In genomic region chr10:86958109-86958830, GRCh38 we compare ENCODE assay signal across 8 cellular contexts. TPM values are rescaled to one million over a fixed set of nuclear protein-coding genes. Genes with fewer than 3 reads are reported as not detected.
DNase-seq lines count a peak whose midpoint lies in the region; ATAC-seq and TF ChIP-seq lines count a peak whose summit lies in the region.

SNCG (plus strand) TSS chr10:86958599; CDS start chr10:86958698, 99 bp downstream.

- peak within 1 kb of the TSS; percentile 48 for H3K27ac ChIP-seq in ACC112 (ENCODE audit: low read depth, low read length)
- peak within 1 kb of the TSS; percentile 47 to 69 for H3K27ac ChIP-seq in esophagus (ENCODE audit: low read depth in 2 of 2, low read length in 1 of 2)
- H3K27ac ChIP-seq in neural progenitor cell: no peak within 1 kb of the TSS

- H3K4me3 Mint-ChIP-seq in neural progenitor cell: no peak within 1 kb of the TSS

- H3K36me3 ChIP-seq in ACC112 (ENCODE audit: insufficient read depth, low read length) (no peaks in the 10 kb centered on the region), esophagus (ENCODE audit: control insufficient read depth in 2 of 2, insufficient read depth in 2 of 2, low read length in 1 of 2) (no peaks in the 10 kb centered on the region), neural progenitor cell (no peaks in the 10 kb centered on the region)

- H3K79me2 ChIP-seq in ACC112 (ENCODE audit: control insufficient read depth, insufficient read depth, low read length, unreplicated experiment) (no peaks in the 10 kb centered on the region), neural progenitor cell (ENCODE audit: low read depth) (no peaks in the 10 kb centered on the region)

- peaks cover 9% of the 10 kb centered on the region for H3K9me3 Mint-ChIP-seq in neural progenitor cell

- ATAC-seq in HG03108 (IDR thresholded peaks at IDR 0.05; ENCODE audit: unreplicated experiment) (no peak), HG02763 (IDR thresholded peaks at IDR 0.05; ENCODE audit: unreplicated experiment) (no peak)

- H3K4me1 ChIP-seq in ACC112 (ENCODE audit: control insufficient read depth, insufficient read depth, low read length, unreplicated experiment) (peaks cover 33% of the 10 kb centered on the region), esophagus (ENCODE audit: control insufficient read depth in 2 of 2, insufficient read depth in 2 of 2, low read length in 1 of 2) (peaks cover 7 to 31% of the 10 kb centered on the region in 2 donors), neural progenitor cell (peaks cover 33% of the 10 kb centered on the region)

- H3K9me3 ChIP-seq in esophagus (ENCODE audit: control insufficient read depth in 2 of 2, insufficient read depth in 1 of 2, low read depth in 1 of 2, low read length in 1 of 2) (no peaks in the 10 kb centered on the region), neural progenitor cell (ENCODE audit: low read depth) (peaks cover 1% of the 10 kb centered on the region)

- no peak within 1 kb of the TSS for H3K9ac ChIP-seq in neural progenitor cell

- no peak for TF ChIP-seq CTCF in neural progenitor cell (IDR thresholded peaks at IDR 0.05)
- no peak for TF ChIP-seq CTCF in GM10266 (IDR thresholded peaks at IDR 0.05; ENCODE audit: control insufficient read depth, insufficient read depth, low read depth, missing control alignments)

- H3K36me3 Mint-ChIP-seq in neural progenitor cell: no peaks in the 10 kb centered on the region

- WGBS in esophagus, 2 donors: 25 to 30% methylated on average over 19 to 21 of the region's 21 CpGs

- H3K27ac Mint-ChIP-seq in neural progenitor cell: peak within 1 kb of the TSS; percentile 91

- no peaks in the 10 kb centered on the region for H3F3A ChIP-seq in neural progenitor cell (ENCODE audit: low read depth)

- no peak within 1 kb of the TSS for H3K4me2 ChIP-seq in neural progenitor cell

- H3K27me3 Mint-ChIP-seq in neural progenitor cell (ENCODE audit: insufficient read depth, low read depth): peaks cover 6% of the 10 kb centered on the region

- H4K20me1 ChIP-seq in neural progenitor cell (ENCODE audit: low read depth): no peaks in the 10 kb centered on the region

- peaks cover 53% of the 10 kb centered on the region for H3K4me1 Mint-ChIP-seq in neural progenitor cell

- H3K4me3 ChIP-seq in ACC112 (ENCODE audit: low read depth, low read length): peak within 1 kb of the TSS; percentile 23; the same call in 1 of the 2 replicates
- peak within 1 kb of the TSS; percentile 21 to 35 for H3K4me3 ChIP-seq in esophagus (ENCODE audit: low read depth in 1 of 2, low read length in 2 of 2)
- H3K4me3 ChIP-seq in neural progenitor cell: no peak within 1 kb of the TSS

- no peak within 1 kb of the TSS for H2AFZ ChIP-seq in ACC112 (ENCODE audit: low read length, unreplicated experiment)
- peak within 1 kb of the TSS; percentile 47 for H2AFZ ChIP-seq in neural progenitor cell (replicated peaks)

- H3K27me3 ChIP-seq in ACC112 (ENCODE audit: insufficient read depth, low read length) (no peaks in the 10 kb centered on the region), esophagus (ENCODE audit: control insufficient read depth in 1 of 2, insufficient read depth in 2 of 2, low read length in 2 of 2) (no peaks in the 10 kb centered on the region), neural progenitor cell (no peaks in the 10 kb centered on the region)

- peak; percentile 64 for DNase-seq in NCI-H510A (lab: John Stamatoyannopoulos, UW)
- DNase-seq in neural progenitor cell (ENCODE audit: low spot score): no peak
- no peak for DNase-seq in GM10266 (ENCODE audit: extremely low spot score)
- no peak for DNase-seq in activated CD4-positive, alpha-beta T cell treated with anti-CD3 and anti-CD28 coated beads for 4 hours

RNA-seq across cellular contexts. Expression of gene SNCG, which starts in this region (rescaled TPM):
- polyA plus RNA-seq in esophagus: 10 to 100 TPM; 19.1 to 74.0 TPM
- total RNA-seq in neural progenitor cell (ENCODE audit: low replicate concordance): not detected in 2 replicates
